ENCODE assay signal across 8 cellular contexts in the genomic region with DNA sequence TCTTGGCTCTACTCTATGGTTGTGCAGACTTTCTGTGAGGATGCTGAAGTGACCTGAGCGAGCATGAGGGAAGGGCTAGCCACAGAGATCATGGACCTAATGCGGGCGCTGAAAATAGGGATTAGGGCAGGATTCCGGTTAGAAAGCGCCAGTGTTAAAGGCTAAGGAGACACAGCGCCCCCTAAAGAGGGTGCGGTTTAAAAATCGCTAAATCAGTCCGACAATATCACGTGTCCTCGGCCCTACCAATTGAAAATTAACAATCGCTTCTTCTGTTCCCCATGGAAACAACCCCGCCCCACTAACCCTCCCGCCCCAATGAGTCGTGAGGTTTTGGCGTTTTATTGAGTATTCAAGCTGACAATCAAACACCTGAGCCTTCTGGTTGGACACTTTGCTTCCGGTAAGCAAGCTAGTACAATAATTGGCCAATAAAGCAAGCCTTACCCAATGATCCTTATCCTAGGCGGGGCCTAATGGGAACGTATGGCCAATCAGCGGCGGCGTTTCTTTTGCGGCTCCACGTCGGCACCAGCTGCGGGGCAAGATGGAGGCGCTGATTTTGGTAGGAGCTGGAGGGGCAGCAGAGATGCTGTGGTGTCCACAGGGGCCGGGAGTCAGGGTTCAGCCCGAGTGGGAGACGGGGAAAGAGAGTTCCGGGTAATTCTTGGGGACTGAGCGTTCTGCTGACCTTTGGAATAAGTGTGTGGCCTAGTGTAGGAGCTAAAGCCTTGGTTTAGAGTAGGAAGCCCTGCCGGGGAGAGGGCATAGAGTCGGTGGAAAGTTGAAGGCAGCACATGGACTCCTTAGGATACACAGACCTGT. TPM values are rescaled to one million over a fixed set of nuclear protein-coding genes. Genes with fewer than 3 reads are reported as not detected.
DNase-seq lines count a peak whose midpoint lies in the region; ATAC-seq and TF ChIP-seq lines count a peak whose summit lies in the region.

A gene with protein sequence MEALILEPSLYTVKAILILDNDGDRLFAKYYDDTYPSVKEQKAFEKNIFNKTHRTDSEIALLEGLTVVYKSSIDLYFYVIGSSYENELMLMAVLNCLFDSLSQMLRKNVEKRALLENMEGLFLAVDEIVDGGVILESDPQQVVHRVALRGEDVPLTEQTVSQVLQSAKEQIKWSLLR (plus strand): TSS at position 515 of the 825 bp plus-strand sequence. CDS start 33 bp downstream, at position 548.

- H3K4me3 ChIP-seq in mucosa of descending colon: peak within 1 kb of the TSS; percentile 63

- H3K9me3 ChIP-seq in mucosa of descending colon: no peaks in the 10 kb centered on the region

- DNase-seq in DMS53 (lab: John Stamatoyannopoulos, UW) (peak; percentile 100), OCI-M2 (lab: John Stamatoyannopoulos, UW; ENCODE audit: unreplicated experiment) (peak; percentile 95), activated T-cell treated with anti-CD3 and anti-CD28 coated beads for 4 hours (peak; percentile 93), epithelial cell of prostate (ENCODE audit: low read depth, low spot score) (peak; percentile 98), mucosa of descending colon (peak; percentile 93 to 98 (median 96))
- DNase-seq in stimulated activated CD8-positive, alpha-beta memory T cell treated with anti-CD3 and anti-CD28 coated beads, Interleukin-4, amount 100 ng/mL, for 24 hours (ENCODE audit: low read depth): peak; percentile 86

- peaks cover 20% of the 10 kb centered on the region for H3K4me1 ChIP-seq in mucosa of descending colon (ENCODE audit: low read depth)

- ATAC-seq in GM21576 (IDR thresholded peaks at IDR 0.05; ENCODE audit: unreplicated experiment) (peak; percentile 97), mucosa of descending colon (peak; percentile 98)

- H3K27ac ChIP-seq in epithelial cell of prostate: peak within 1 kb of the TSS; percentile 70

- no peaks in the 10 kb centered on the region for H3K36me3 ChIP-seq in mucosa of descending colon (ENCODE audit: low read depth)

- peak; percentile 52 for TF ChIP-seq CTCF in mucosa of descending colon (IDR thresholded peaks at IDR 0.05)

- peak; percentile 91 for TF ChIP-seq RAD21 in Ishikawa (IDR thresholded peaks at IDR 0.05; ENCODE audit: low read depth)

- intact Hi-C loops in mucosa of descending colon (cut with DNase I, micrococcal nuclease): no loop called here

- TF ChIP-seq EP300 in Ishikawa (IDR thresholded peaks at IDR 0.05; ENCODE audit: borderline replicate concordance): no peak

TF ChIP-seq in Ishikawa, 13 proteins besides CTCF, POLR2A, EP300 and RAD21:
- TF ChIP-seq CREB1 (IDR thresholded peaks at IDR 0.05; ENCODE audit: low read depth) (peak; percentile 79; the same call in 1 of the 2 replicates), NFIC (IDR thresholded peaks at IDR 0.05) (no peak), ZBTB7A (IDR thresholded peaks at IDR 0.05; ENCODE audit: low read depth) (no peak), YY1 (IDR thresholded peaks at IDR 0.05; ENCODE audit: low read depth) (peak; percentile 96), CEBPB (IDR thresholded peaks at IDR 0.05) (no peak), TAF1 (IDR thresholded peaks at IDR 0.05; ENCODE audit: low read depth) (peak; percentile 97), FOXM1 (IDR thresholded peaks at IDR 0.05; ENCODE audit: borderline replicate concordance, low read depth) (peak; percentile 75)
- TF ChIP-seq, protein P1, sequence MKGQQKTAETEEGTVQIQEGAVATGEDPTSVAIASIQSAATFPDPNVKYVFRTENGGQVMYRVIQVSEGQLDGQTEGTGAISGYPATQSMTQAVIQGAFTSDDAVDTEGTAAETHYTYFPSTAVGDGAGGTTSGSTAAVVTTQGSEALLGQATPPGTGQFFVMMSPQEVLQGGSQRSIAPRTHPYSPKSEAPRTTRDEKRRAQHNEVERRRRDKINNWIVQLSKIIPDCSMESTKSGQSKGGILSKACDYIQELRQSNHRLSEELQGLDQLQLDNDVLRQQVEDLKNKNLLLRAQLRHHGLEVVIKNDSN (IDR thresholded peaks at IDR 0.05): peak; percentile 96
- TF ChIP-seq, protein P2, sequence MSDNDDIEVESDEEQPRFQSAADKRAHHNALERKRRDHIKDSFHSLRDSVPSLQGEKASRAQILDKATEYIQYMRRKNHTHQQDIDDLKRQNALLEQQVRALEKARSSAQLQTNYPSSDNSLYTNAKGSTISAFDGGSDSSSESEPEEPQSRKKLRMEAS (IDR thresholded peaks at IDR 0.05): peak; percentile 63

RNA-seq across cellular contexts. Expression of the gene that starts here (rescaled TPM):
- 100 to 1,000 TPM in 2 of 3 donors, 10 to 100 TPM in 1; 84.0 to 115 (median 104) TPM for total RNA-seq in mucosa of descending colon

Comparison
In these comparisons a context has a peak if more than half of its experiments do, and no peak if none do; other contexts are left out.
1. Peak in every context shown above with its lines: DNase-seq, ATAC-seq, H3K4me3 ChIP-seq and H3K27ac ChIP-seq.